Comparison of ENCODE assay signal across 19 cellular contexts in the genomic region with DNA sequence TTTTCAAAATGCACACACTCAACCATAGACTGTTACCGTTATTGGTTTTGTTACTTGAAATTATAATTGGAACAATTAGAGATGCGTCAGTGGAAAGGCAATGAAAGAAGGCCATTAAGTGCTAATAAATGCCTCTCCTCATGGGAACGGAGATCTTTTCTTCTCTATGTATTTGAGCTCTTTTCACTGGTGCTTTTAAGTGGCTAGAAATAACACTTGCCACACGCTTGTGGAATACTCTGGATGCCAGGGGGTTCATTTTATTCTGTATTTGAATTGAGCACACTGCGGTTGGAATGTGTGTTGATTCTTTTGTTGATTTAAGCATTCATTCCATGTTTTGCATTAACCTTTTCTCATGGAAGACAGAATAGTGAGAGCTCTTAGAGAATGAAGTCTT.
DNase-seq lines count a peak whose midpoint lies in the region; ATAC-seq, FAIRE-seq and TF ChIP-seq lines count a peak whose summit lies in the region.
"Had no signal": no experiment of that assay in that cellular context is flagged by ENCODE, and none has a peak within 500 bp of the region (broad histone marks: within the 10 kb centered on the region; RNA-seq: fewer than 3 reads in every experiment).

No MANE protein-coding gene starts in this region.

- FAIRE-seq in K562 (lab: Jason Lieb, UNC): peak; percentile 26

- 0% methylated on average over 5 of the region's 5 CpGs for WGBS in K562 (ENCODE audit: insufficient coverage, low coverage, missing lambda C conversion rate)

- POLR2A ChIA-PET in K562 (lab: Yijun Ruan, JAX): no interaction called here

- no TSS peak for BruUV-seq in K562 (replicated peaks; lab: Mats Ljungman, UMichigan)

- DNase-seq in HAP-1 (ENCODE audit: low spot score in 2 of 2) (peak; percentile 34 to 88), NCI-H526 (lab: John Stamatoyannopoulos, UW) (peak; percentile 61 to 66), K562 (ENCODE audit: extremely low read depth in 1 of 4, low spot score in 3 of 4) (no peak), MG63 (no peak), vagina (ENCODE audit: extremely low spot score in 2 of 2) (no peak), H7 (no peak)
- DNase-seq: ACHN; activated B cell treated with CpG ODN at 0.5 μM for 24 hours; activated CD4-positive, alpha-beta memory T cell treated with anti-CD3 and anti-CD28 coated beads for 36 hours; activated gamma-delta T cell; HCEC 1CT; heart left ventricle; KG1; NCI-H2081 treated with DMSO at 0.1 percent for 48 hours; T1000 had no signal

- H3K27ac ChIP-seq in K562 (ENCODE audit: extremely low read depth, low read depth, low read length) (no peak overlapping the region), neural cell (ENCODE audit: low read length) (peak overlapping the region; percentile 21), vagina (no peak overlapping the region)
- H3K27ac ChIP-seq: BLaER1 treated with 17β-estradiol and CSF1 and Interleukin-3, amounts not matched to agents 10 nM and 100 nM; cardiac muscle cell; heart left ventricle had no signal

- no peaks in the 10 kb centered on the region for H3K27me3 ChIP-seq in HAP-1 (ENCODE audit: low read depth)
- H3K27me3 ChIP-seq in K562 (ENCODE audit: control insufficient read depth in 2 of 2, insufficient read depth in 2 of 2, low read length in 2 of 2): no peaks in the 10 kb centered on the region
- H3K27me3 ChIP-seq in neural cell (ENCODE audit: insufficient read depth, low read depth, low read length): no peaks in the 10 kb centered on the region
- no peaks in the 10 kb centered on the region for H3K27me3 ChIP-seq in MG63
- H3K27me3 ChIP-seq in vagina: no peaks in the 10 kb centered on the region
- no peaks in the 10 kb centered on the region for H3K27me3 ChIP-seq in H7 (ENCODE audit: control insufficient read depth, insufficient read depth, low read length)
- H3K27me3 ChIP-seq: BLaER1 treated with 17β-estradiol and CSF1 and Interleukin-3, amounts not matched to agents 10 nM and 100 nM; cardiac muscle cell; heart left ventricle had no signal

- H3K9me1 ChIP-seq in K562 (ENCODE audit: control insufficient read depth, insufficient read depth, low read length): no peaks in the 10 kb centered on the region

- H2AFZ ChIP-seq in K562 (ENCODE audit: low read depth, low read length) (no peak overlapping the region), neural cell (ENCODE audit: low read depth, low read length) (no peak overlapping the region)

- H4K20me1 ChIP-seq in K562 (replicated peaks; ENCODE audit: control insufficient read depth, insufficient read depth, low read length) (no peaks in the 10 kb centered on the region), neural cell (ENCODE audit: insufficient read depth) (no peaks in the 10 kb centered on the region)
- H4K20me1 ChIP-seq: BLaER1 treated with 17β-estradiol and CSF1 and Interleukin-3, amounts not matched to agents 10 nM and 100 nM had no signal

- intact Hi-C loops in K562 (cut with micrococcal nuclease): no loop called here
- intact Hi-C loops in vagina (cut with DNase I): no loop called here

- TF ChIP-seq POLR2A in K562 (conservative IDR thresholded peaks at IDR 0.05) (no peak), vagina (IDR thresholded peaks at IDR 0.05) (no peak)

- H3K9ac ChIP-seq in K562 (ENCODE audit: insufficient read depth in 1 of 2, low read depth in 2 of 2, low read length in 2 of 2): no peak overlapping the region
- H3K9ac ChIP-seq in neural cell (ENCODE audit: low read length): no peak overlapping the region
- H3K9ac ChIP-seq: BLaER1 treated with 17β-estradiol and CSF1 and Interleukin-3, amounts not matched to agents 10 nM and 100 nM had no signal

- TF ChIP-seq RAD21 in K562 (CRISPR knock-in tag; conservative IDR thresholded peaks at IDR 0.05 in 1 of 2, IDR thresholded peaks at IDR 0.05 in 1 of 2): no peak
- TF ChIP-seq RAD21 in neural cell (conservative IDR thresholded peaks at IDR 0.05): no peak

- CTCF ChIA-PET in K562 (lab: Yijun Ruan, JAX; ENCODE audit: low intra/inter-chr PET ratio): no interaction called here

- no peaks in the 10 kb centered on the region for H3K9me3 ChIP-seq in HAP-1
- no peaks in the 10 kb centered on the region for H3K9me3 ChIP-seq in K562 (replicated peaks; ENCODE audit: control insufficient read depth, insufficient read depth, low read depth, low read length)
- no peaks in the 10 kb centered on the region for H3K9me3 ChIP-seq in neural cell (ENCODE audit: low read length)
- H3K9me3 ChIP-seq in MG63: no peaks in the 10 kb centered on the region
- no peaks in the 10 kb centered on the region for H3K9me3 ChIP-seq in vagina
- H3K9me3 ChIP-seq: BLaER1 treated with 17β-estradiol and CSF1 and Interleukin-3, amounts not matched to agents 10 nM and 100 nM; heart left ventricle had no signal

- in situ Hi-C loops in HAP-1 (cut with MboI; ENCODE audit: low sequenced_read_pairs) (no loop called here), K562 (cut with MboI) (no loop called here)

- no peaks in the 10 kb centered on the region for H3K9me2 ChIP-seq in neural cell (ENCODE audit: insufficient read depth, low read length)

- H3K4me3 ChIP-seq in HAP-1: no peak overlapping the region
- H3K4me3 ChIP-seq in K562: no peak overlapping the region
- peak overlapping the region; percentile 12 for H3K4me3 ChIP-seq in neural cell (ENCODE audit: low read length)
- no peak overlapping the region for H3K4me3 ChIP-seq in MG63
- H3K4me3 ChIP-seq in vagina: no peak overlapping the region
- no peak overlapping the region for H3K4me3 ChIP-seq in H7 (ENCODE audit: insufficient read depth, low read depth, low read length)
- H3K4me3 ChIP-seq: BLaER1 treated with 17β-estradiol and CSF1 and Interleukin-3, amounts not matched to agents 10 nM and 100 nM; cardiac muscle cell; heart left ventricle had no signal

- H3K4me1 ChIP-seq in HAP-1 (peaks cover 18% of the 10 kb centered on the region), K562 (replicated peaks in 1 of 2; ENCODE audit: control insufficient read depth in 2 of 2, insufficient read depth in 2 of 2, low read length in 2 of 2) (no peaks in the 10 kb centered on the region), vagina (no peaks in the 10 kb centered on the region)

- ATAC-seq in K562 (no peak), GM18498 (IDR thresholded peaks at IDR 0.05; ENCODE audit: unreplicated experiment) (no peak)
- ATAC-seq: heart left ventricle had no signal

- TF ChIP-seq EP300 in K562 (IDR thresholded peaks at IDR 0.05; ENCODE audit: low read length): no peak
- TF ChIP-seq EP300 in neural cell (conservative IDR thresholded peaks at IDR 0.05; ENCODE audit: poor library complexity, severe bottlenecking): no peak

- no peak for TF ChIP-seq CTCF in K562 (IDR thresholded peaks at IDR 0.05 in 2 of 3, conservative IDR thresholded peaks at IDR 0.05 in 1 of 3; ENCODE audit: insufficient read depth in 2 of 3, low read depth in 1 of 3, low read length in 3 of 3)
- TF ChIP-seq CTCF in neural cell (IDR thresholded peaks at IDR 0.05; ENCODE audit: poor library complexity, severe bottlenecking): no peak
- no peak for TF ChIP-seq CTCF in vagina (IDR thresholded peaks at IDR 0.05)

- no peaks in the 10 kb centered on the region for H3K36me3 ChIP-seq in HAP-1 (replicated peaks)
- H3K36me3 ChIP-seq in K562 (ENCODE audit: control insufficient read depth, insufficient read depth, low read length): no peaks in the 10 kb centered on the region
- H3K36me3 ChIP-seq in neural cell (ENCODE audit: insufficient read depth, low read length): no peaks in the 10 kb centered on the region
- H3K36me3 ChIP-seq in MG63: no peaks in the 10 kb centered on the region
- H3K36me3 ChIP-seq in vagina: no peaks in the 10 kb centered on the region
- H3K36me3 ChIP-seq in H7 (replicated peaks; ENCODE audit: control insufficient read depth, insufficient read depth, low read length): no peaks in the 10 kb centered on the region
- H3K36me3 ChIP-seq: BLaER1 treated with 17β-estradiol and CSF1 and Interleukin-3, amounts not matched to agents 10 nM and 100 nM; cardiac muscle cell; heart left ventricle had no signal

- H3K79me2 ChIP-seq in K562 (ENCODE audit: control insufficient read depth, insufficient read depth, low read length): no peaks in the 10 kb centered on the region
- H3K79me2 ChIP-seq in neural cell (replicated peaks; ENCODE audit: insufficient read depth, low read length): no peaks in the 10 kb centered on the region

- peaks cover 4% of the 10 kb centered on the region for H3F3A ChIP-seq in neural cell (ENCODE audit: insufficient read depth, low read length, poor library complexity, severe bottlenecking)

- H3K4me2 ChIP-seq in K562 (ENCODE audit: insufficient read depth, low read length) (no peak overlapping the region), neural cell (ENCODE audit: low read length) (peak overlapping the region; percentile 1)
- H3K4me2 ChIP-seq: BLaER1 treated with 17β-estradiol and CSF1 and Interleukin-3, amounts not matched to agents 10 nM and 100 nM had no signal

TF ChIP-seq in K562, 482 proteins besides CTCF, POLR2A, EP300 and RAD21 (continues in another document):
- TF ChIP-seq ZNF324 (CRISPR knock-in tag; IDR thresholded peaks at IDR 0.05): no peak
- TF ChIP-seq NELFE (IDR thresholded peaks at IDR 0.05; ENCODE audit: insufficient read depth, insufficient read length): no peak
- TF ChIP-seq STAT5A (IDR thresholded peaks at IDR 0.05; ENCODE audit: borderline replicate concordance, low read length): no peak

TF ChIP-seq in neural cell, 6 proteins besides CTCF, POLR2A, EP300 and RAD21:
- TF ChIP-seq POLR2AphosphoS5 (IDR thresholded peaks at IDR 0.05) (peak; percentile 10), SMC3 (conservative IDR thresholded peaks at IDR 0.05; ENCODE audit: poor library complexity) (no peak)

Comparison
In these comparisons a context has a peak if more than half of its experiments do, and no peak if none do; other contexts are left out.
1. DNase-seq: peak in HAP-1 (2 of 2) and NCI-H526 (2 of 2); none in K562 (0 of 4), MG63 (single experiment), vagina (0 of 2) and H7 (single experiment).